Comparison of ENCODE assay signal across 17 cellular contexts in genomic region chr2:134164306-134164705, GRCh38.
DNase-seq lines count a peak whose midpoint lies in the region; ATAC-seq and TF ChIP-seq lines count a peak whose summit lies in the region.
"Had no signal": no experiment of that assay in that cellular context is flagged by ENCODE, and none has a peak within 500 bp of the region (broad histone marks: within the 10 kb centered on the region; RNA-seq: fewer than 3 reads in every experiment).

No MANE protein-coding gene starts in this region.

- intact Hi-C loops in natural killer cell (cut with micrococcal nuclease): no loop called here

- no peaks in the 10 kb centered on the region for H3K9me3 Mint-ChIP-seq in natural killer cell
- no peaks in the 10 kb centered on the region for H3K9me3 Mint-ChIP-seq in natural killer cell treated with Interleukin-12 subunit alpha and Interleukin-12 subunit beta and Interleukin-15 and Interleukin-18, amount 100 ng/mL, for 72 hours
- no peaks in the 10 kb centered on the region for H3K9me3 Mint-ChIP-seq in memory B cell
- H3K9me3 Mint-ChIP-seq in stimulated activated naive B cell treated with anti-CD40 and anti-IgM and Interleukin-4, amounts not matched to agents 10 μg/mL and 1 μg/mL and 100 μg/mL, for 72 hours: no peaks in the 10 kb centered on the region
- H3K9me3 Mint-ChIP-seq: H9 had no signal

- DNase-seq in natural killer cell (no peak), T-helper 17 cell (no peak), memory B cell (ENCODE audit: low spot score in 2 of 2) (no peak), NCI-H187 treated with DMSO at 0.1 percent for 48 hours (lab: John Stamatoyannopoulos, UW) (no peak)
- DNase-seq in natural killer cell treated with Interleukin-12 subunit alpha and Interleukin-12 subunit beta and Interleukin-15 and Interleukin-18, amount 100 ng/mL, for 72 hours (ENCODE audit: low spot score): no peak
- DNase-seq in stimulated activated naive B cell treated with anti-CD40 and anti-IgM and Interleukin-4, amounts not matched to agents 10 μg/mL and 1 μg/mL and 100 μg/mL, for 72 hours: no peak
- DNase-seq in stimulated activated naive CD4-positive, alpha-beta T cell (lab: John Stamatoyannopoulos, UW): no peak
- DNase-seq: ACHN; CD4-positive, CD25-positive, alpha-beta regulatory T cell; COR-L47; DMS153; DMS79 treated with DMSO at 0.1 percent for 48 hours; EL; GOT3; H9 had no signal

- ATAC-seq in natural killer cell (no peak), T-helper 17 cell (peak; percentile 33), memory B cell (ENCODE audit: low read depth) (no peak), GM21619 (IDR thresholded peaks at IDR 0.05; ENCODE audit: unreplicated experiment) (no peak)
- ATAC-seq in natural killer cell treated with Interleukin-12 subunit alpha and Interleukin-12 subunit beta and Interleukin-15 and Interleukin-18, amount 100 ng/mL, for 72 hours: no peak
- ATAC-seq in stimulated activated naive B cell treated with anti-CD40 and anti-IgM and Interleukin-4, amounts not matched to agents 10 μg/mL and 1 μg/mL and 100 μg/mL, for 72 hours (replicated peaks): peak; percentile 44 to 49
- ATAC-seq: HepG2 had no signal

- H3K4me3 Mint-ChIP-seq in natural killer cell: no peak overlapping the region
- H3K4me3 Mint-ChIP-seq in natural killer cell treated with Interleukin-12 subunit alpha and Interleukin-12 subunit beta and Interleukin-15 and Interleukin-18, amount 100 ng/mL, for 72 hours: no peak overlapping the region
- no peak overlapping the region for H3K4me3 Mint-ChIP-seq in T-helper 17 cell
- no peak overlapping the region for H3K4me3 Mint-ChIP-seq in memory B cell
- H3K4me3 Mint-ChIP-seq in stimulated activated naive B cell treated with anti-CD40 and anti-IgM and Interleukin-4, amounts not matched to agents 10 μg/mL and 1 μg/mL and 100 μg/mL, for 72 hours: no peak overlapping the region
- H3K4me3 Mint-ChIP-seq: H9 had no signal

- no peak for TF ChIP-seq CTCF in natural killer cell (IDR thresholded peaks at IDR 0.05)

- H3K27ac Mint-ChIP-seq in natural killer cell (peak overlapping the region; percentile 14 to 49), T-helper 17 cell (peak overlapping the region; percentile 90), memory B cell (peak overlapping the region; percentile 76)
- H3K27ac Mint-ChIP-seq in natural killer cell treated with Interleukin-12 subunit alpha and Interleukin-12 subunit beta and Interleukin-15 and Interleukin-18, amount 100 ng/mL, for 72 hours: no peak overlapping the region
- H3K27ac Mint-ChIP-seq in stimulated activated naive B cell treated with anti-CD40 and anti-IgM and Interleukin-4, amounts not matched to agents 10 μg/mL and 1 μg/mL and 100 μg/mL, for 72 hours: peak overlapping the region; percentile 60

- no peaks in the 10 kb centered on the region for H3K36me3 Mint-ChIP-seq in natural killer cell
- no peaks in the 10 kb centered on the region for H3K36me3 Mint-ChIP-seq in natural killer cell treated with Interleukin-12 subunit alpha and Interleukin-12 subunit beta and Interleukin-15 and Interleukin-18, amount 100 ng/mL, for 72 hours
- H3K36me3 Mint-ChIP-seq in T-helper 17 cell (ENCODE audit: low read depth): no peaks in the 10 kb centered on the region
- H3K36me3 Mint-ChIP-seq in memory B cell: peaks cover 15% of the 10 kb centered on the region
- peaks cover 7 to 27% of the 10 kb centered on the region in 2 donors for H3K36me3 Mint-ChIP-seq in stimulated activated naive B cell treated with anti-CD40 and anti-IgM and Interleukin-4, amounts not matched to agents 10 μg/mL and 1 μg/mL and 100 μg/mL, for 72 hours

- H3K27me3 Mint-ChIP-seq in natural killer cell (ENCODE audit: low read depth in 2 of 2) (no peaks in the 10 kb centered on the region), T-helper 17 cell (no peaks in the 10 kb centered on the region), memory B cell (no peaks in the 10 kb centered on the region)
- H3K27me3 Mint-ChIP-seq in natural killer cell treated with Interleukin-12 subunit alpha and Interleukin-12 subunit beta and Interleukin-15 and Interleukin-18, amount 100 ng/mL, for 72 hours: no peaks in the 10 kb centered on the region
- no peaks in the 10 kb centered on the region for H3K27me3 Mint-ChIP-seq in stimulated activated naive B cell treated with anti-CD40 and anti-IgM and Interleukin-4, amounts not matched to agents 10 μg/mL and 1 μg/mL and 100 μg/mL, for 72 hours
- H3K27me3 Mint-ChIP-seq: CD4-positive, CD25-positive, alpha-beta regulatory T cell had no signal

- no peaks in the 10 kb centered on the region for H3K9me3 ChIP-seq in T-helper 17 cell (ENCODE audit: control insufficient read depth, low read length, poor library complexity, severe bottlenecking)

- H3K4me1 Mint-ChIP-seq in natural killer cell: peaks cover 78 to 84% of the 10 kb centered on the region in 2 donors
- H3K4me1 Mint-ChIP-seq in natural killer cell treated with Interleukin-12 subunit alpha and Interleukin-12 subunit beta and Interleukin-15 and Interleukin-18, amount 100 ng/mL, for 72 hours (ENCODE audit: low read depth in 2 of 2): peaks cover 55 to 68% of the 10 kb centered on the region in 2 donors
- peaks cover 85% of the 10 kb centered on the region for H3K4me1 Mint-ChIP-seq in T-helper 17 cell
- peaks cover 72% of the 10 kb centered on the region for H3K4me1 Mint-ChIP-seq in memory B cell
- peaks cover 71 to 100% of the 10 kb centered on the region in 2 donors for H3K4me1 Mint-ChIP-seq in stimulated activated naive B cell treated with anti-CD40 and anti-IgM and Interleukin-4, amounts not matched to agents 10 μg/mL and 1 μg/mL and 100 μg/mL, for 72 hours

Comparison
In these comparisons a context has a peak if more than half of its experiments do, and no peak if none do; other contexts are left out.
1. H3K27ac Mint-ChIP-seq: peak in natural killer cell (2 of 2), T-helper 17 cell (single experiment), memory B cell (single experiment) and stimulated activated naive B cell treated with anti-CD40 and anti-IgM and Interleukin-4, amounts not matched to agents 10 μg/mL and 1 μg/mL and 100 μg/mL, for 72 hours (single experiment); none in natural killer cell treated with Interleukin-12 subunit alpha and Interleukin-12 subunit beta and Interleukin-15 and Interleukin-18, amount 100 ng/mL, for 72 hours (0 of 2).
2. ATAC-seq: peak in T-helper 17 cell (single experiment) and stimulated activated naive B cell treated with anti-CD40 and anti-IgM and Interleukin-4, amounts not matched to agents 10 μg/mL and 1 μg/mL and 100 μg/mL, for 72 hours (2 of 2); none in natural killer cell (0 of 3), natural killer cell treated with Interleukin-12 subunit alpha and Interleukin-12 subunit beta and Interleukin-15 and Interleukin-18, amount 100 ng/mL, for 72 hours (0 of 2), memory B cell (single experiment) and GM21619 (single experiment).